Comparison of ENCODE assay signal across 8 cellular contexts in the genomic region with DNA sequence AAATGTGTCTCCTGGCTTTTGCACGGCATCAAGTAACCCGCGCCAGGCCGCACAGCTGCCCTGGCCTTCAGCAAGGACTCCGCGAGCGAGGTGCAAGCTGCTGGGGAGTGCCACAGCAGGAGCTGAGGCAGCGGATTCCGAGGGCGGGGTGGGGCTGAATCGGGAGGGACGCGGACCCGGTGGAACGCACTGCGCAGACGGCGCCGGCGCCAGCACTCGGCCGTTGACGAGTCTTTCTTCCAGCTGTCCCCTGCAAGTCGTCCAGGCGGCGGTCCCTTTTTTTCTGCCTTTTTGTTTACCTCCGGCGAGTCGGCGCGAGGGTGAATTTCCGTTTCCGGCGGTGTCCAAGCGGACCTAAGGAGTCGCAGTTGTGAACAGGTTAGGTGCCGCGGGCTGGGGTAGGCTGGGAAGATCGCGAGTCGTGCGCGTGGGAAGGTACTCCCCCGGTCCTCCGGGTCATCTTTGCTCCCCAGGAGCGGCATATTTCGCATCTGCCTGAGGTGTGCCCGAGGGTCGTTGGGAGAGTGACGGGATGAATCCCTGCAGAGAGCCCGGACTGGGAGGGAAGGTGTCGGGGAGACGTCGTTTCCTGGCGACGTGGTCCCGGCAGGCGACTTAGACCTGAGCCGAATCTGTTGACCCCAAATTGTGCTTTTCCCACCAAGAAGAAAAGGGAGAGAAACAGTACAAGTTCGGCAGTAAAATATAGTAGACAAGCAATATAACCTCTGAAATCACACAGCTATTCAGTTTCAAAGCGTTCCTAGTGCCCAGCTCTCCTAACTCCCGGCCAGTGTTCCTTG.
DNase-seq lines count a peak whose midpoint lies in the region; ATAC-seq, FAIRE-seq and TF ChIP-seq lines count a peak whose summit lies in the region.
"Not testable (repeated sequence)": the region's sequence is repeated elsewhere in the genome, so short reads cannot be mapped to it uniquely, and the experiment has no call there.

No MANE protein-coding gene starts in this region.

- not testable (repeated sequence) for H3K9me3 ChIP-seq in AG04450 (ENCODE audit: control insufficient read depth, insufficient read depth, low read length); kidney (ENCODE audit: control insufficient read depth in 1 of 2, low read length in 2 of 2); small intestine (ENCODE audit: control insufficient read depth, low read depth)

- H3K4me1 ChIP-seq in kidney (ENCODE audit: control insufficient read depth in 1 of 2, insufficient read depth in 1 of 2, low read depth in 1 of 2, low read length in 2 of 2); small intestine (ENCODE audit: control insufficient read depth in 2 of 2, insufficient read depth in 1 of 2, low read depth in 1 of 2, low read length in 1 of 2): not testable (repeated sequence)

- ATAC-seq in GM19023 (IDR thresholded peaks at IDR 0.05; ENCODE audit: unreplicated experiment) (peak; percentile 77), HG03135 (IDR thresholded peaks at IDR 0.05; ENCODE audit: unreplicated experiment) (peak; percentile 74)

- not testable (repeated sequence) for H3K36me3 Mint-ChIP-seq in activated CD4-positive, alpha-beta T cell treated with anti-CD3 and anti-CD28 coated beads, Interleukin-2, amount 10 ng/mL, durations not matched to agents 24 days and 14 days (ENCODE audit: low read depth); chondrocyte (ENCODE audit: low read depth)

- WGBS in small intestine, 3 donors: 0 to 1% (median 0%) methylated on average over 31 to 48 of the region's 62 CpGs

- H3K9ac ChIP-seq in kidney (ENCODE audit: low read length in 2 of 2): peak overlapping the region in 1 of 2 donors; percentile 55

- CTCF ChIA-PET in AG04450 (lab: Charles Lee): not testable (repeated sequence)

- H3K36me3 ChIP-seq in kidney (ENCODE audit: control insufficient read depth in 1 of 2, insufficient read depth in 2 of 2, low read length in 2 of 2); small intestine (ENCODE audit: control insufficient read depth in 2 of 2, insufficient read depth in 2 of 2, low read length in 2 of 2): not testable (repeated sequence)

- H3K27me3 ChIP-seq in AG04450 (ENCODE audit: control insufficient read depth, insufficient read depth, low read length); small intestine (ENCODE audit: control insufficient read depth in 2 of 2, insufficient read depth in 2 of 2, low read length in 2 of 2): not testable (repeated sequence)

- H3K9me3 Mint-ChIP-seq in activated CD4-positive, alpha-beta T cell treated with anti-CD3 and anti-CD28 coated beads, Interleukin-2, amount 10 ng/mL, durations not matched to agents 24 days and 14 days; chondrocyte (ENCODE audit: low read depth): not testable (repeated sequence)

- H3K4me3 ChIP-seq in AG04450 (ENCODE audit: low read depth, low read length): peak overlapping the region; percentile 74
- peak overlapping the region; percentile 73 to 77 for H3K4me3 ChIP-seq in kidney (ENCODE audit: low read length in 2 of 2)
- peak overlapping the region; percentile 43 to 54 for H3K4me3 ChIP-seq in small intestine (ENCODE audit: low read depth in 1 of 2, low read length in 2 of 2)

- H3K4me1 Mint-ChIP-seq in activated CD4-positive, alpha-beta T cell treated with anti-CD3 and anti-CD28 coated beads, Interleukin-2, amount 10 ng/mL, durations not matched to agents 24 days and 14 days; chondrocyte (ENCODE audit: low read depth): not testable (repeated sequence)

- not testable (repeated sequence) for TF ChIP-seq CTCF in AG04450 (IDR thresholded peaks at IDR 0.05; ENCODE audit: low read depth, low read length); chondrocyte (IDR thresholded peaks at IDR 0.05); kidney (IDR thresholded peaks at IDR 0.05; ENCODE audit: borderline replicate concordance, extremely low read depth, insufficient read depth)

- H3K27me3 Mint-ChIP-seq in activated CD4-positive, alpha-beta T cell treated with anti-CD3 and anti-CD28 coated beads, Interleukin-2, amount 10 ng/mL, durations not matched to agents 24 days and 14 days: peaks cover 14% of the 10 kb centered on the region
- H3K27me3 Mint-ChIP-seq in chondrocyte (ENCODE audit: low read depth): not testable (repeated sequence)

- intact Hi-C loops in activated CD4-positive, alpha-beta T cell treated with anti-CD3 and anti-CD28 coated beads, Interleukin-2, amount 10 ng/mL, durations not matched to agents 24 days and 14 days (cut with micrococcal nuclease); kidney (cut with DNase I): not testable (repeated sequence)

- H3K4me3 Mint-ChIP-seq in activated CD4-positive, alpha-beta T cell treated with anti-CD3 and anti-CD28 coated beads, Interleukin-2, amount 10 ng/mL, durations not matched to agents 24 days and 14 days: peak overlapping the region; percentile 94
- H3K4me3 Mint-ChIP-seq in chondrocyte (ENCODE audit: unreplicated experiment): peak overlapping the region; percentile 100

- H3K27ac ChIP-seq in AG04450 (ENCODE audit: low read depth, low read length) (peak overlapping the region; percentile 39), kidney (ENCODE audit: low read depth in 2 of 2, low read length in 2 of 2) (peak overlapping the region in 1 of 2 donors; percentile 47), small intestine (ENCODE audit: low read depth in 1 of 2, low read length in 1 of 2) (peak overlapping the region; percentile 70 to 90)

- not testable (repeated sequence) for FAIRE-seq in kidney (lab: Jason Lieb, UNC); small intestine (lab: Jason Lieb, UNC)

- not testable (repeated sequence) for DNase-seq in AG04450 (ENCODE audit: low read depth, low spot score)
- peak; percentile 71 for DNase-seq in NCI-H2227 (lab: John Stamatoyannopoulos, UW; ENCODE audit: unreplicated experiment)
- peak; percentile 85 for DNase-seq in activated CD4-positive, alpha-beta T cell treated with anti-CD3 and anti-CD28 coated beads, Interleukin-2, amount 10 ng/mL, durations not matched to agents 24 days and 14 days
- peak; percentile 84 for DNase-seq in chondrocyte (ENCODE audit: low spot score)
- DNase-seq in kidney: peak; percentile 88
- peak; percentile 73 for DNase-seq in small intestine

- H3K27ac Mint-ChIP-seq in activated CD4-positive, alpha-beta T cell treated with anti-CD3 and anti-CD28 coated beads, Interleukin-2, amount 10 ng/mL, durations not matched to agents 24 days and 14 days: peak overlapping the region; percentile 76
- H3K27ac Mint-ChIP-seq in chondrocyte (ENCODE audit: unreplicated experiment): peak overlapping the region; percentile 97

- POLR2A ChIA-PET in AG04450 (lab: Yijun Ruan, JAX): not testable (repeated sequence)
